In genomic region chr1:168089979-168090337, GRCh38 we compare ENCODE assay signal across 24 cellular contexts. TPM values are rescaled to one million over a fixed set of nuclear protein-coding genes. Genes with fewer than 3 reads are reported as not detected.
"Had no signal": no experiment of that assay in that cellular context is flagged by ENCODE, and none has a peak within 500 bp of the region (broad histone marks: within the 10 kb centered on the region; RNA-seq: fewer than 3 reads in every experiment).

No MANE protein-coding gene starts in this region.

- H3K36me3 ChIP-seq: left lung, lower lobe of right lung, ovary, right atrium auricular region, thyroid gland, upper lobe of right lung had no signal

- H3K9me3 ChIP-seq: left lung, lower lobe of right lung, ovary, right atrium auricular region, stomach, testis, thyroid gland, upper lobe of right lung had no signal

- H3K27ac ChIP-seq: left lung, lower lobe of right lung, ovary, right atrium auricular region, skin epidermis, stomach, testis, thyroid gland, upper lobe of right lung had no signal

- H3K4me1 ChIP-seq: left lung, thyroid gland, upper lobe of right lung had no signal

- H3K4me3 ChIP-seq: left lung, lower lobe of right lung, ovary, right atrium auricular region, skin epidermis, stomach, testis, thyroid gland, upper lobe of right lung had no signal

- ATAC-seq: left lung; lower lobe of right lung; natural killer cell; sciatic nerve; stimulated activated naive B cell treated with anti-CD40 and anti-IgM and Interleukin-4, amounts not matched to agents 10 μg/mL and 1 μg/mL and 100 μg/mL, for 72 hours; stimulated activated naive CD8-positive, alpha-beta T cell treated with anti-CD3 and anti-CD28 coated beads, Interleukin-15, Interleukin-2, amounts not matched to agents 100 U/mL and 50 U/mL, for 24 hours; upper lobe of right lung had no signal

- DNase-seq: hippocampal formation; kidney; left lung; lower lobe of right lung; mammary epithelial cell; mesenchymal stem cell; naive B cell; natural killer cell; nephron progenitor cell; ovary; stimulated activated CD4-positive, alpha-beta T cell treated with anti-CD3 and anti-CD28 coated beads, Interleukin-12 subunit alpha, Interleukin-12 subunit beta, amount 100 ng/mL, for 4 hours; stimulated activated CD4-positive, alpha-beta T cell treated with anti-CD3 and anti-CD28 coated beads, Interleukin-15, amount 100 ng/mL, for 24 hours; stimulated activated CD4-positive, alpha-beta T cell treated with anti-CD3 and anti-CD28 coated beads, Interleukin-2, amount 100 ng/mL, for 24 hours; stimulated activated CD4-positive, alpha-beta T cell treated with anti-CD3 and anti-CD28 coated beads, Interleukin-4, amount 100 ng/mL, for 1 hour; stimulated activated naive B cell treated with anti-CD40 and anti-IgM and Interleukin-4, amounts not matched to agents 10 μg/mL and 1 μg/mL and 100 μg/mL, for 72 hours; stimulated activated naive CD8-positive, alpha-beta T cell treated with anti-CD3 and anti-CD28 coated beads, Interleukin-15, Interleukin-2, amounts not matched to agents 100 U/mL and 50 U/mL, for 24 hours; stomach; testis; thyroid gland; trophoblast cell; upper lobe of right lung had no signal

- H3K27me3 ChIP-seq: left lung, ovary, right atrium auricular region, stomach, testis, thyroid gland, upper lobe of right lung had no signal

RNA-seq across cellular contexts. Expression of gene GPR161, which starts 46.8 kb away (rescaled TPM):
- total RNA-seq: natural killer cell had no signal
